In genomic region chr11:133988686-133989410, GRCh38 we compare ENCODE assay signal across 19 cellular contexts. TPM values are rescaled to one million over a fixed set of nuclear protein-coding genes. Genes with fewer than 3 reads are reported as not detected.
A peak's percentile ranks its signal among the peaks of the same experiment; 100 is the strongest.
DNase-seq lines count a peak whose midpoint lies in the region; ATAC-seq and TF ChIP-seq lines count a peak whose summit lies in the region.
"Had no signal": no experiment of that assay in that cellular context is flagged by ENCODE, and none has a peak within 500 bp of the region (broad histone marks: within the 10 kb centered on the region; RNA-seq: fewer than 3 reads in every experiment).

No MANE protein-coding gene starts in this region.

- intact Hi-C loops in Right ventricle myocardium inferior (cut with DNase I): loop anchor here (2.0 kb wide), 1 partner anchor 48 kb away; no protein-coding TSS in a partner anchor

- no peak overlapping the region for H3K9ac ChIP-seq in neural progenitor cell

- H3K4me1 ChIP-seq in neural progenitor cell: no peaks in the 10 kb centered on the region
- H3K4me1 ChIP-seq: Caco-2 had no signal

- no peak overlapping the region for H2AFZ ChIP-seq in neural progenitor cell (replicated peaks)

- no peaks in the 10 kb centered on the region for H3K79me2 ChIP-seq in neural progenitor cell (ENCODE audit: low read depth)

- H3K27ac ChIP-seq in KOPT-K1 (ENCODE audit: low read depth, low read length, poor library complexity, severe bottlenecking): peak overlapping the region; percentile 18
- no peak overlapping the region for H3K27ac ChIP-seq in neural progenitor cell
- H3K27ac ChIP-seq: HL-60 had no signal

- ATAC-seq in Right ventricle myocardium inferior: peak; percentile 93
- ATAC-seq: naive thymus-derived CD8-positive, alpha-beta T cell had no signal

- H3K9me3 ChIP-seq in KOPT-K1 (ENCODE audit: insufficient read depth, low read length, poor library complexity, severe bottlenecking): no peaks in the 10 kb centered on the region
- no peaks in the 10 kb centered on the region for H3K9me3 ChIP-seq in neural progenitor cell (ENCODE audit: low read depth)
- H3K9me3 ChIP-seq: Caco-2 had no signal

- H3K4me1 Mint-ChIP-seq in neural progenitor cell: peaks cover 8% of the 10 kb centered on the region
- peaks cover 31% of the 10 kb centered on the region for H3K4me1 Mint-ChIP-seq in activated naive CD4-positive, alpha-beta T cell treated with anti-CD3 and anti-CD28 coated beads, Interleukin-2, amount 10 ng/mL, durations not matched to agents 7 days and 5 days

- H3K27me3 Mint-ChIP-seq in neural progenitor cell (ENCODE audit: insufficient read depth, low read depth): peaks cover 9% of the 10 kb centered on the region
- H3K27me3 Mint-ChIP-seq in activated naive CD4-positive, alpha-beta T cell treated with anti-CD3 and anti-CD28 coated beads, Interleukin-2, amount 10 ng/mL, durations not matched to agents 7 days and 5 days: peaks cover 45% of the 10 kb centered on the region

- no peaks in the 10 kb centered on the region for H3K9me3 Mint-ChIP-seq in neural progenitor cell
- H3K9me3 Mint-ChIP-seq in activated naive CD4-positive, alpha-beta T cell treated with anti-CD3 and anti-CD28 coated beads, Interleukin-2, amount 10 ng/mL, durations not matched to agents 7 days and 5 days: no peaks in the 10 kb centered on the region
- H3K9me3 Mint-ChIP-seq: HFFc6 had no signal

- no peaks in the 10 kb centered on the region for H3K36me3 Mint-ChIP-seq in neural progenitor cell
- no peaks in the 10 kb centered on the region for H3K36me3 Mint-ChIP-seq in activated naive CD4-positive, alpha-beta T cell treated with anti-CD3 and anti-CD28 coated beads, Interleukin-2, amount 10 ng/mL, durations not matched to agents 7 days and 5 days
- H3K36me3 Mint-ChIP-seq: naive thymus-derived CD8-positive, alpha-beta T cell had no signal

- CTCF ChIA-PET in activated naive CD4-positive, alpha-beta T cell treated with anti-CD3 and anti-CD28 coated beads, Interleukin-2, amount 10 ng/mL, durations not matched to agents 7 days and 5 days (lab: Charles Lee): interaction anchor here (0.6 to 1.0 kb wide), 2 partner anchors 28 to 228 kb away, joined by 3 to 5 read pairs; no protein-coding TSS in a partner anchor

- no peaks in the 10 kb centered on the region for H3K27me3 ChIP-seq in neural progenitor cell

- H3K4me2 ChIP-seq in neural progenitor cell: no peak overlapping the region

- no peak overlapping the region for H3K4me3 Mint-ChIP-seq in neural progenitor cell
- no peak overlapping the region for H3K4me3 Mint-ChIP-seq in activated naive CD4-positive, alpha-beta T cell treated with anti-CD3 and anti-CD28 coated beads, Interleukin-2, amount 10 ng/mL, durations not matched to agents 7 days and 5 days
- H3K4me3 Mint-ChIP-seq: HFFc6; naive thymus-derived CD8-positive, alpha-beta T cell had no signal

- DNase-seq in Ammon's horn (ENCODE audit: low spot score) (peak; percentile 44), Right ventricle myocardium inferior (ENCODE audit: missing footprints) (peak; percentile 86), neural progenitor cell (ENCODE audit: low spot score) (no peak), DMS79 treated with DMSO at 0.1 percent for 48 hours (lab: John Stamatoyannopoulos, UW) (no peak), midbrain (lab: John Stamatoyannopoulos, UW) (no peak), NCI-H2227 treated with DMSO at 0.1 percent for 48 hours (lab: John Stamatoyannopoulos, UW) (no peak)
- no peak for DNase-seq in activated naive CD4-positive, alpha-beta T cell treated with anti-CD3 and anti-CD28 coated beads, Interleukin-2, amount 10 ng/mL, durations not matched to agents 7 days and 5 days
- DNase-seq: activated effector memory CD4-positive, alpha-beta T cell treated with anti-CD3 and anti-CD28 coated beads, Interleukin-2, amount 50 U/mL, for 16 hours; activated T-cell treated with anti-CD3 and anti-CD28 coated beads for 4 hours; Caco-2; GF-D8; HFFc6; naive thymus-derived CD8-positive, alpha-beta T cell; NCI-H1694; NCI-H526 treated with DMSO at 0.1 percent for 48 hours; stimulated activated CD4-positive, alpha-beta T cell treated with anti-CD3 and anti-CD28 coated beads, Interleukin-12 subunit alpha, Interleukin-12 subunit beta, amount 100 ng/mL, for 4 hours; stimulated activated CD4-positive, alpha-beta T cell treated with anti-CD3 and anti-CD28 coated beads, Interleukin-4, amount 100 ng/mL, for 1 hour had no signal

- H3K4me3 ChIP-seq in neural progenitor cell: no peak overlapping the region

- no peak for TF ChIP-seq CTCF in neural progenitor cell (IDR thresholded peaks at IDR 0.05)

- H4K20me1 ChIP-seq in neural progenitor cell (ENCODE audit: low read depth): no peaks in the 10 kb centered on the region

- no peaks in the 10 kb centered on the region for H3F3A ChIP-seq in neural progenitor cell (ENCODE audit: low read depth)

- peak overlapping the region; percentile 93 for H3K27ac Mint-ChIP-seq in neural progenitor cell
- no peak overlapping the region for H3K27ac Mint-ChIP-seq in activated naive CD4-positive, alpha-beta T cell treated with anti-CD3 and anti-CD28 coated beads, Interleukin-2, amount 10 ng/mL, durations not matched to agents 7 days and 5 days
- H3K27ac Mint-ChIP-seq: HFFc6 had no signal

- H3K36me3 ChIP-seq in KOPT-K1 (ENCODE audit: insufficient read depth, low read length) (no peaks in the 10 kb centered on the region), neural progenitor cell (no peaks in the 10 kb centered on the region)

RNA-seq across cellular contexts. Expression of gene IGSF9B, which starts 32.1 kb away (rescaled TPM):
- 41.7 TPM for total RNA-seq in Right ventricle myocardium inferior
- total RNA-seq in neural progenitor cell (ENCODE audit: low replicate concordance): 1.3 and 5.4 TPM in 2 replicates
- total RNA-seq: HFFc6 had no signal

Comparison
In these comparisons a context has a peak if more than half of its experiments do, and no peak if none do; other contexts are left out.
1. DNase-seq: peak in Ammon's horn (single experiment) and Right ventricle myocardium inferior (single experiment); none in neural progenitor cell (single experiment), DMS79 treated with DMSO at 0.1 percent for 48 hours (single experiment), midbrain (single experiment), NCI-H2227 treated with DMSO at 0.1 percent for 48 hours (single experiment) and activated naive CD4-positive, alpha-beta T cell treated with anti-CD3 and anti-CD28 coated beads, Interleukin-2, amount 10 ng/mL, durations not matched to agents 7 days and 5 days (single experiment).